2 cellular contexts compared by ENCODE assay signal in genomic region chr19:47991191-47991808, GRCh38.
TF ChIP-seq lines count a peak whose summit lies in the region.

No MANE protein-coding gene starts in this region.

TF ChIP-seq in HEK293, 187 proteins besides CTCF, POLR2A, EP300 and RAD21 (continues in another document):
- TF ChIP-seq ZNF518A (tag by site-specific recombination; conservative IDR thresholded peaks at IDR 0.05; ENCODE audit: low read depth) (no peak), ZNF23 (tag by site-specific recombination; IDR thresholded peaks at IDR 0.05; ENCODE audit: borderline replicate concordance) (no peak), HOXD13 (CRISPR knock-in tag; IDR thresholded peaks at IDR 0.05; ENCODE audit: borderline replicate concordance) (no peak), ZNF777 (tag by site-specific recombination; IDR thresholded peaks at IDR 0.05; ENCODE audit: borderline replicate concordance) (0 out of 2 replicates have a peak, but pooled peaks have one; percentile 23), ZBTB21 (tag by site-specific recombination; IDR thresholded peaks at IDR 0.05) (no peak), RBAK (tag by site-specific recombination; IDR thresholded peaks at IDR 0.05) (no peak), HOXC10 (CRISPR knock-in tag; IDR thresholded peaks at IDR 0.05) (no peak), ZNF366 (tag by site-specific recombination; conservative IDR thresholded peaks at IDR 0.05) (peak; percentile 90), SP3 (tag by site-specific recombination; IDR thresholded peaks at IDR 0.05) (peak; percentile 83), EGR2 (tag by site-specific recombination; IDR thresholded peaks at IDR 0.05; ENCODE audit: low read depth) (peak; percentile 99), PRDM1 (tag by site-specific recombination; IDR thresholded peaks at IDR 0.05) (peak; percentile 80), ZNF501 (tag by site-specific recombination; IDR thresholded peaks at IDR 0.05) (no peak), ZNF354C (tag by site-specific recombination; IDR thresholded peaks at IDR 0.05; ENCODE audit: borderline replicate concordance, low read depth) (no peak), ZNF623 (tag by site-specific recombination; IDR thresholded peaks at IDR 0.05) (no peak), ZNF133 (tag by site-specific recombination; IDR thresholded peaks at IDR 0.05) (peak; percentile 26; the same call in 1 of the 2 replicates), ZNF138 (tag by site-specific recombination; IDR thresholded peaks at IDR 0.05; ENCODE audit: borderline replicate concordance) (0 out of 2 replicates have a peak, but pooled peaks have one; percentile 12), ZFHX2 (tag by site-specific recombination; conservative IDR thresholded peaks at IDR 0.05) (peak; percentile 96), ZSCAN18 (tag by site-specific recombination; IDR thresholded peaks at IDR 0.05) (0 out of 2 replicates have a peak, but pooled peaks have one; percentile 68), HIC1 (tag by site-specific recombination; IDR thresholded peaks at IDR 0.05) (0 out of 2 replicates have a peak, but pooled peaks have one; percentile 6), GLIS1 (tag by site-specific recombination; IDR thresholded peaks at IDR 0.05) (no peak), ZBTB48 (tag by site-specific recombination; IDR thresholded peaks at IDR 0.05) (no peak), WT1 (tag by site-specific recombination; IDR thresholded peaks at IDR 0.05) (peak; percentile 55; the same call in 1 of the 2 replicates), OVOL3 (tag by site-specific recombination; IDR thresholded peaks at IDR 0.05) (no peak), ZNF266 (tag by site-specific recombination; IDR thresholded peaks at IDR 0.05; ENCODE audit: low read depth) (peak; percentile 12; the same call in 1 of the 2 replicates)

TF ChIP-seq in H1, 55 proteins besides CTCF, POLR2A, EP300 and RAD21:
- TF ChIP-seq GABPA (IDR thresholded peaks at IDR 0.05; ENCODE audit: borderline replicate concordance, insufficient read depth, low read length) (no peak), BCL11A (IDR thresholded peaks at IDR 0.05; ENCODE audit: low read depth in 2 of 2, low read length in 2 of 2) (no peak), SIX5 (IDR thresholded peaks at IDR 0.05; ENCODE audit: low read depth, low read length) (no peak), CTBP2 (IDR thresholded peaks at IDR 0.05; ENCODE audit: borderline replicate concordance, insufficient read depth, insufficient read length, low read length) (no peak)
